In genomic region chr10:117429644-117430043, GRCh38 we compare ENCODE assay signal across 15 cellular contexts.
"Had no signal": no experiment of that assay in that cellular context is flagged by ENCODE, and none has a peak within 500 bp of the region (broad histone marks: within the 10 kb centered on the region; RNA-seq: fewer than 3 reads in every experiment).

No MANE protein-coding gene starts in this region.

- DNase-seq: activated CD4-positive, alpha-beta T cell treated with anti-CD3 and anti-CD28 coated beads for 1 hour; activated CD4-positive, alpha-beta T cell treated with anti-CD3 and anti-CD28 coated beads, Interleukin-2, amount 50 U/mL, for 4 hours; activated naive CD4-positive, alpha-beta T cell; activated naive CD8-positive, alpha-beta T cell treated with anti-CD3 and anti-CD28 coated beads, Interleukin-2, amount 10 ng/mL, durations not matched to agents 7 days and 5 days; activated T-cell treated with anti-CD3 and anti-CD28 coated beads for 4 hours; central memory CD4-positive, alpha-beta T cell; cortex of kidney; effector CD4-positive, alpha-beta T cell; esophagus squamous epithelium; heart right ventricle; left colon; mucosa of descending colon; naive thymus-derived CD4-positive, alpha-beta T cell; thyroid gland; uterus had no signal
